In the genomic region with DNA sequence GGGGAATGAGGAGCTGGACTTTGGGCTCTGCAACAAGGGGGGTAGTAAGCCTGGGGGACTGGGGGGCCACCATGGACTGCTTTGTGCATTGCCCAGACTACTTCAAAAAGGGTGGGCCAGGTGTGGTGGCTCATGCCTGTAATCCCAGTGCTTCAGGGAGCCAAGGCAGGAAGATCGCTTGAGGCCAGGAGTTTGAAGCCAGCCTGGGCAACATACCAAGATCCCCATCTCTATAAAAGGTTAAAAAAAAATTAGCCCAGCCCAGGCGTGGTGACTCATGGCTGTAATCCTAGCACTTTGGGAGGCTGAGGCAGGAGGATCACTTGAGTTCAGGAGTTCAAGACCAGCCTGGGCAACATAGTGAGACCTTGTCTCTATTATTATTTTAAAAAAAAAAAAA, we compare ENCODE assay signal across 1 cellular context.
TF ChIP-seq lines count a peak whose summit lies in the region.

No MANE protein-coding gene starts in this region.

TF ChIP-seq in HepG2, 621 proteins besides CTCF, POLR2A, EP300 and RAD21:
- TF ChIP-seq, protein P1, sequence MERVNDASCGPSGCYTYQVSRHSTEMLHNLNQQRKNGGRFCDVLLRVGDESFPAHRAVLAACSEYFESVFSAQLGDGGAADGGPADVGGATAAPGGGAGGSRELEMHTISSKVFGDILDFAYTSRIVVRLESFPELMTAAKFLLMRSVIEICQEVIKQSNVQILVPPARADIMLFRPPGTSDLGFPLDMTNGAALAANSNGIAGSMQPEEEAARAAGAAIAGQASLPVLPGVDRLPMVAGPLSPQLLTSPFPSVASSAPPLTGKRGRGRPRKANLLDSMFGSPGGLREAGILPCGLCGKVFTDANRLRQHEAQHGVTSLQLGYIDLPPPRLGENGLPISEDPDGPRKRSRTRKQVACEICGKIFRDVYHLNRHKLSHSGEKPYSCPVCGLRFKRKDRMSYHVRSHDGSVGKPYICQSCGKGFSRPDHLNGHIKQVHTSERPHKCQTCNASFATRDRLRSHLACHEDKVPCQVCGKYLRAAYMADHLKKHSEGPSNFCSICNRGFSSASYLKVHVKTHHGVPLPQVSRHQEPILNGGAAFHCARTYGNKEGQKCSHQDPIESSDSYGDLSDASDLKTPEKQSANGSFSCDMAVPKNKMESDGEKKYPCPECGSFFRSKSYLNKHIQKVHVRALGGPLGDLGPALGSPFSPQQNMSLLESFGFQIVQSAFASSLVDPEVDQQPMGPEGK (CRISPR knock-in tag; IDR thresholded peaks at IDR 0.05), result peak; percentile 26; the same call in 1 of the 2 replicates
- TF ChIP-seq ZNF121 (CRISPR knock-in tag; IDR thresholded peaks at IDR 0.05), result peak; percentile 51; the same call in 1 of the 2 replicates
- TF ChIP-seq, protein P2, sequence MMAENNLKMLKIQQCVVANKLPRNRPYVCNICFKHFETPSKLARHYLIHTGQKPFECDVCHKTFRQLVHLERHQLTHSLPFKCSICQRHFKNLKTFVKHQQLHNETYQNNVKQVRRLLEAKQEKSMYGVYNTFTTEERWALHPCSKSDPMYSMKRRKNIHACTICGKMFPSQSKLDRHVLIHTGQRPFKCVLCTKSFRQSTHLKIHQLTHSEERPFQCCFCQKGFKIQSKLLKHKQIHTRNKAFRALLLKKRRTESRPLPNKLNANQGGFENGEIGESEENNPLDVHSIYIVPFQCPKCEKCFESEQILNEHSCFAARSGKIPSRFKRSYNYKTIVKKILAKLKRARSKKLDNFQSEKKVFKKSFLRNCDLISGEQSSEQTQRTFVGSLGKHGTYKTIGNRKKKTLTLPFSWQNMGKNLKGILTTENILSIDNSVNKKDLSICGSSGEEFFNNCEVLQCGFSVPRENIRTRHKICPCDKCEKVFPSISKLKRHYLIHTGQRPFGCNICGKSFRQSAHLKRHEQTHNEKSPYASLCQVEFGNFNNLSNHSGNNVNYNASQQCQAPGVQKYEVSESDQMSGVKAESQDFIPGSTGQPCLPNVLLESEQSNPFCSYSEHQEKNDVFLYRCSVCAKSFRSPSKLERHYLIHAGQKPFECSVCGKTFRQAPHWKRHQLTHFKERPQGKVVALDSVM (CRISPR knock-in tag; IDR thresholded peaks at IDR 0.05), result peak; percentile 70
